ENCODE assay signal across 1 cellular context in genomic region chr17:42017866-42018200, GRCh38.
TF ChIP-seq lines count a peak whose summit lies in the region.

No MANE protein-coding gene starts in this region.

TF ChIP-seq in H1, 55 proteins besides CTCF, POLR2A, EP300 and RAD21:
- TF ChIP-seq, protein P1, sequence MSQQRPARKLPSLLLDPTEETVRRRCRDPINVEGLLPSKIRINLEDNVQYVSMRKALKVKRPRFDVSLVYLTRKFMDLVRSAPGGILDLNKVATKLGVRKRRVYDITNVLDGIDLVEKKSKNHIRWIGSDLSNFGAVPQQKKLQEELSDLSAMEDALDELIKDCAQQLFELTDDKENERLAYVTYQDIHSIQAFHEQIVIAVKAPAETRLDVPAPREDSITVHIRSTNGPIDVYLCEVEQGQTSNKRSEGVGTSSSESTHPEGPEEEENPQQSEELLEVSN (IDR thresholded peaks at IDR 0.05): no peak
- 0 out of 4 replicates have a peak, but pooled peaks of 1 of the 2 experiments have one; percentile 10 for TF ChIP-seq SIN3A (conservative IDR thresholded peaks at IDR 0.05 in 1 of 2, IDR thresholded peaks at IDR 0.05 in 1 of 2; ENCODE audit: low read depth in 1 of 2, low read length in 2 of 2)
- no peak for TF ChIP-seq BCL11A (IDR thresholded peaks at IDR 0.05; ENCODE audit: low read depth in 2 of 2, low read length in 2 of 2)
